ENCODE assay signal across 11 cellular contexts in genomic region chr6:83849127-83849526, GRCh38. TPM values are rescaled to one million over a fixed set of nuclear protein-coding genes. Genes with fewer than 3 reads are reported as not detected.
"Had no signal": no experiment of that assay in that cellular context is flagged by ENCODE, and none has a peak within 500 bp of the region (broad histone marks: within the 10 kb centered on the region; RNA-seq: fewer than 3 reads in every experiment).

No MANE protein-coding gene starts in this region.

- H3K27ac ChIP-seq: HL-60 had no signal

- H3K4me2 ChIP-seq: GM23338 had no signal

- H3K9me3 Mint-ChIP-seq: GM23338, H9, HFFc6 had no signal

- H2AFZ ChIP-seq: GM23338 had no signal

- H3K4me3 Mint-ChIP-seq: GM23338, H9, HFFc6 had no signal

- H3K27ac Mint-ChIP-seq: GM23338, H9, HFFc6, IgD-negative memory B cell had no signal

- ATAC-seq: GM23338, HepG2 had no signal

- FAIRE-seq: H1, H54, HepG2 had no signal

- H3K4me3 ChIP-seq: GM23338 had no signal

- DNase-seq: H9, HCEC 1CT, HFFc6, KG1 had no signal

RNA-seq across cellular contexts. Expression of gene RIPPLY2, which starts 4.0 kb away (rescaled TPM):
- total RNA-seq: HepG2, HFFc6, HT1080 had no signal
- polyA plus RNA-seq: HepG2, IgD-negative memory B cell had no signal
